16 cellular contexts compared by ENCODE assay signal in genomic region chr7:111727905-111728634, GRCh38.
"Had no signal": no experiment of that assay in that cellular context is flagged by ENCODE, and none has a peak within 500 bp of the region (broad histone marks: within the 10 kb centered on the region; RNA-seq: fewer than 3 reads in every experiment).

No MANE protein-coding gene starts in this region.

- H3K4me2 ChIP-seq: neural progenitor cell had no signal

- H3K9me3 Mint-ChIP-seq: activated CD4-positive, alpha-beta memory T cell treated with anti-CD3 and anti-CD28 coated beads for 36 hours; activated naive CD8-positive, alpha-beta T cell treated with anti-CD3 and anti-CD28 coated beads, Interleukin-2, amount 50 U/mL, for 24 hours; activated T-cell treated with anti-CD3 and anti-CD28 coated beads, Interleukin-2, amount 50 U/mL, for 4 hours; neural progenitor cell; stimulated activated naive B cell treated with anti-CD40 and anti-IgM and Interleukin-4, amounts not matched to agents 10 μg/mL and 1 μg/mL and 100 μg/mL, for 72 hours had no signal

- H3K9me3 ChIP-seq: ascending aorta, colonic mucosa, pancreas, right atrium auricular region had no signal

- FAIRE-seq: frontal cortex, pancreas, small intestine, TTC549 had no signal

- DNase-seq: activated CD4-positive, alpha-beta memory T cell treated with anti-CD3 and anti-CD28 coated beads for 36 hours; activated gamma-delta T cell; activated naive CD8-positive, alpha-beta T cell treated with anti-CD3 and anti-CD28 coated beads, Interleukin-2, amount 50 U/mL, for 24 hours; activated T-cell treated with anti-CD3 and anti-CD28 coated beads, Interleukin-2, amount 50 U/mL, for 4 hours; colonic mucosa; effector CD4-positive, alpha-beta T cell; midbrain; small intestine; stimulated activated naive B cell treated with anti-CD40 and anti-IgM and Interleukin-4, amounts not matched to agents 10 μg/mL and 1 μg/mL and 100 μg/mL, for 72 hours had no signal

- H3K4me1 ChIP-seq: ascending aorta, colonic mucosa, neural progenitor cell, pancreas, right atrium auricular region had no signal

- H3K36me3 ChIP-seq: colonic mucosa, neural progenitor cell, pancreas had no signal

- H3K4me3 Mint-ChIP-seq: activated CD4-positive, alpha-beta memory T cell treated with anti-CD3 and anti-CD28 coated beads for 36 hours; activated naive CD8-positive, alpha-beta T cell treated with anti-CD3 and anti-CD28 coated beads, Interleukin-2, amount 50 U/mL, for 24 hours; activated T-cell treated with anti-CD3 and anti-CD28 coated beads, Interleukin-2, amount 50 U/mL, for 4 hours; neural progenitor cell had no signal

- H2AFZ ChIP-seq: neural progenitor cell had no signal

- H3K9ac ChIP-seq: neural progenitor cell had no signal

- H3K4me3 ChIP-seq: ascending aorta, colonic mucosa, lung, neural progenitor cell, pancreas, right atrium auricular region had no signal

- H3K27me3 ChIP-seq: ascending aorta, colonic mucosa, neural progenitor cell, pancreas, right atrium auricular region had no signal

- H3K27ac ChIP-seq: ascending aorta, colonic mucosa, neural progenitor cell, pancreas, right atrium auricular region had no signal

- ATAC-seq: activated naive CD8-positive, alpha-beta T cell treated with anti-CD3 and anti-CD28 coated beads, Interleukin-2, amount 50 U/mL, for 24 hours; pancreas; stimulated activated naive B cell treated with anti-CD40 and anti-IgM and Interleukin-4, amounts not matched to agents 10 μg/mL and 1 μg/mL and 100 μg/mL, for 72 hours had no signal

- H3K27ac Mint-ChIP-seq: activated CD4-positive, alpha-beta memory T cell treated with anti-CD3 and anti-CD28 coated beads for 36 hours; activated naive CD8-positive, alpha-beta T cell treated with anti-CD3 and anti-CD28 coated beads, Interleukin-2, amount 50 U/mL, for 24 hours; neural progenitor cell; stimulated activated naive B cell treated with anti-CD40 and anti-IgM and Interleukin-4, amounts not matched to agents 10 μg/mL and 1 μg/mL and 100 μg/mL, for 72 hours had no signal

- H3K36me3 Mint-ChIP-seq: activated CD4-positive, alpha-beta memory T cell treated with anti-CD3 and anti-CD28 coated beads for 36 hours; neural progenitor cell; stimulated activated naive B cell treated with anti-CD40 and anti-IgM and Interleukin-4, amounts not matched to agents 10 μg/mL and 1 μg/mL and 100 μg/mL, for 72 hours had no signal

- H3K4me1 Mint-ChIP-seq: activated naive CD8-positive, alpha-beta T cell treated with anti-CD3 and anti-CD28 coated beads, Interleukin-2, amount 50 U/mL, for 24 hours; neural progenitor cell had no signal
